In the genomic region with DNA sequence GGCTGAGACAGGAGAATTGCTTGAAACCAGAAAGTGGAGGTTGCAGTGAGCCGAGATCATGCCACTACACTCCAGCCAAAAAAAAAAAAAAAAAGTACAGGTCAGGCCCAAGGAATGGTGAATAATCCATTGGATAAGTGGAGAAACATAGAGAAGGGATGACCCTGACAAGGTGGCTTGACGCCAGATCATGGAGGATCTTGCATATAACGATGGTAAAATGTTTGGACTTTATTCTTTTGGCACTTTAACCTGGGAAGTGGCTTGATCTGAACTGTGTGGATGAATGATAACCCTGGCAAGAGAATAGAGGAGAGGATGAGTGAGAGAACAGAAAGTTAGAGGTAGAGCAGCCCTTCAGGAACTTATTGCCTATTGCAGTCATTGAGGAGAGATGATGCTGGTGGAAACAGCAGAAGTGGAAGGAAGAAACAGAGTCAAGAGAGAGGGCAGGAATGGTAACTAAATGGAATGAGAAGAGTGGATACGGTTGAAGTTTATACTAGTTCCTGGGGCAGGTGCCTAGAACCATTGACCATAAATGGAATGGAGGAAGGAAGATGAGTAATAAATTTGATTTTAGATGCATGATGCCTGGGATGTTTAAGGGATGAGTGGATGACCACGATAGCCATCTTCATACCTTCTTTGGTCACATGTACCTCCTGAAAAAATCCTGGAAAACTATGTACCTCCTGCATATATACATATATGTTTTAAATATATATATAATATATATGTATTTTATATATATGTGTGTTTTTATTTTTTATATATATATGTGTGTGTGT, we compare ENCODE assay signal across 1 cellular context.
TF ChIP-seq lines count a peak whose summit lies in the region.

No MANE protein-coding gene starts in this region.

TF ChIP-seq in SK-N-SH treated with all-trans-retinoic acid at 6 μM for 48 hours, 23 proteins besides CTCF, POLR2A, EP300 and RAD21 (continued from another document):
- no peak for TF ChIP-seq TSHZ2 (CRISPR knock-in tag; IDR thresholded peaks at IDR 0.05)
- no peak for TF ChIP-seq ZNF565 (CRISPR knock-in tag; conservative IDR thresholded peaks at IDR 0.05; ENCODE audit: low read depth)
- no peak for TF ChIP-seq SNAI2 (CRISPR knock-in tag; IDR thresholded peaks at IDR 0.05)
- TF ChIP-seq BACH2 (CRISPR knock-in tag; IDR thresholded peaks at IDR 0.05; ENCODE audit: borderline replicate concordance) = no peak
- no peak for TF ChIP-seq TOX (CRISPR knock-in tag; IDR thresholded peaks at IDR 0.05; ENCODE audit: borderline replicate concordance)
